In the genomic region with DNA sequence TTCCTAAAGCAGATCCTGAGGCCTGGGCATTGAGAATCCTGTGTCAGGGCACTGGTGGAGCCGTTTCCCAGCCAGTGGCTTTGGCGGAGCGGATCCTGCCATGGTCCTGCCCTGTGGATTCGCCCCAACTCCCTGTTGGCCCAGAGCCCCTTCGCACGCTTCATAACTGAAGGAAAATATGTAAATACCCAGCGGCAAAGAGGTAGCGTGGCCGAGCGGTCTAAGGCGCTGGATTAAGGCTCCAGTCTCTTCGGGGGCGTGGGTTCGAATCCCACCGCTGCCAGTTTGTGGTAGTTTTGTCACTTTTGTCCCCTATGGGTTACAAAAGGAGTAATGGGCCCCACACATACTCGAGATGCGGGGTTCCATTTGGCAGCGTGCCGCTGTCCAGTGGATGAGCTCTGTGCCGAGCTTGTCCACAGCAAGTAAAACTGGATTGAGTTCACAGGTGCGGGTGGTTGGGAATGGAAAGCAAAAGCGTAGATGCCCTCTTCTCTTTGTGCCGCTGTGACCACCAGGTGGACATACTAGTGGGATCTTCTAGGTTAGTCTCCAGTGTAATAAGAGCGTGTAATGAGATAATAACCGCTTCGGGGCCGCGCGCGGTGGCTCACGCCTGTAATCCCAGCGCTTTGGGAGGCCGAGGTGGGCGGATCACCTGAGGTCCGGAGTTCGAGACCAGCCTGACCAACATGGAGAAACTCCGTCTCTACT, we compare ENCODE assay signal across 8 cellular contexts. TPM values are rescaled to one million over a fixed set of nuclear protein-coding genes. Genes with fewer than 3 reads are reported as not detected.
A peak's percentile ranks its signal among the peaks of the same experiment; 100 is the strongest.
DNase-seq lines count a peak whose midpoint lies in the region; ATAC-seq, FAIRE-seq and TF ChIP-seq lines count a peak whose summit lies in the region.

No MANE protein-coding gene starts in this region.

- no peak for ATAC-seq in activated CD8-positive, alpha-beta memory T cell treated with anti-CD3 and anti-CD28 coated beads, Interleukin-2, amount 10 ng/mL, durations not matched to agents 7 days and 5 days
- no peak for ATAC-seq in omental fat pad (ENCODE audit: low FRiP score)

- H3K36me3 Mint-ChIP-seq in activated CD8-positive, alpha-beta memory T cell treated with anti-CD3 and anti-CD28 coated beads, Interleukin-2, amount 10 ng/mL, durations not matched to agents 7 days and 5 days = peaks cover 5% of the 10 kb centered on the region

- CTCF ChIA-PET in activated CD8-positive, alpha-beta memory T cell treated with anti-CD3 and anti-CD28 coated beads, Interleukin-2, amount 10 ng/mL, durations not matched to agents 7 days and 5 days (lab: Charles Lee) = interaction anchor here (1.0 to 9.4 kb wide), 12 partner anchors 12 to 74 kb away, joined by 3 to 129 read pairs (median 4); a partner anchor contains a TSS

- H3K4me3 Mint-ChIP-seq in activated CD8-positive, alpha-beta memory T cell treated with anti-CD3 and anti-CD28 coated beads, Interleukin-2, amount 10 ng/mL, durations not matched to agents 7 days and 5 days = peak overlapping the region; percentile 98

- H3K9me3 Mint-ChIP-seq in activated CD8-positive, alpha-beta memory T cell treated with anti-CD3 and anti-CD28 coated beads, Interleukin-2, amount 10 ng/mL, durations not matched to agents 7 days and 5 days (ENCODE audit: low read depth) = no peaks in the 10 kb centered on the region

- no peak for FAIRE-seq in HTR-8/SVneo (lab: Jason Lieb, UNC)

- no peaks in the 10 kb centered on the region for H3K27me3 Mint-ChIP-seq in activated CD8-positive, alpha-beta memory T cell treated with anti-CD3 and anti-CD28 coated beads, Interleukin-2, amount 10 ng/mL, durations not matched to agents 7 days and 5 days

- peak; percentile 80 for DNase-seq in activated effector memory CD4-positive, alpha-beta T cell treated with anti-CD3 and anti-CD28 coated beads, Interleukin-2, amount 50 U/mL, for 16 hours
- DNase-seq in activated effector memory CD4-positive, alpha-beta T cell treated with Interleukin-2 at 50 U/mL for 16 hours = no peak
- DNase-seq in activated CD8-positive, alpha-beta memory T cell treated with anti-CD3 and anti-CD28 coated beads, Interleukin-2, amount 10 ng/mL, durations not matched to agents 7 days and 5 days = peak; percentile 85
- DNase-seq in fibroblast of the conjunctiva (ENCODE audit: low read depth) (peak; percentile 73), omental fat pad (ENCODE audit: low spot score) (peak; percentile 38), NCI-H128 (lab: John Stamatoyannopoulos, UW; ENCODE audit: unreplicated experiment) (no peak), NCI-H187 (lab: John Stamatoyannopoulos, UW) (no peak), HTR-8/SVneo (ENCODE audit: insufficient read length, low spot score) (no peak)

- H3K4me1 Mint-ChIP-seq in activated CD8-positive, alpha-beta memory T cell treated with anti-CD3 and anti-CD28 coated beads, Interleukin-2, amount 10 ng/mL, durations not matched to agents 7 days and 5 days = peaks cover 38% of the 10 kb centered on the region

- no peak for TF ChIP-seq CTCF in omental fat pad (IDR thresholded peaks at IDR 0.05)

- peak overlapping the region; percentile 97 for H3K27ac Mint-ChIP-seq in activated CD8-positive, alpha-beta memory T cell treated with anti-CD3 and anti-CD28 coated beads, Interleukin-2, amount 10 ng/mL, durations not matched to agents 7 days and 5 days

RNA-seq across cellular contexts. Expression of a gene that starts 17.3 kb away (rescaled TPM):
- total RNA-seq in activated CD8-positive, alpha-beta memory T cell treated with anti-CD3 and anti-CD28 coated beads, Interleukin-2, amount 10 ng/mL, durations not matched to agents 7 days and 5 days = 1 to 10 TPM; 1.6 to 1.7 TPM
- 1 to 10 TPM in 2 of 4 donors, under 1 TPM in 2; 0.79 to 2.9 (median 1.1) TPM for total RNA-seq in omental fat pad

RNA-seq across cellular contexts. Expression of a gene that starts 35.4 kb away (rescaled TPM):
- total RNA-seq in activated CD8-positive, alpha-beta memory T cell treated with anti-CD3 and anti-CD28 coated beads, Interleukin-2, amount 10 ng/mL, durations not matched to agents 7 days and 5 days = 10 to 100 TPM; 40.7 to 44.9 TPM
- total RNA-seq in omental fat pad = 10 to 100 TPM in 3 of 4 donors, 1 to 10 TPM in 1; 9.8 to 16.4 (median 12.6) TPM

RNA-seq across cellular contexts. Expression of a gene that starts 40.3 kb away (rescaled TPM):
- not detected for total RNA-seq in activated CD8-positive, alpha-beta memory T cell treated with anti-CD3 and anti-CD28 coated beads, Interleukin-2, amount 10 ng/mL, durations not matched to agents 7 days and 5 days
- total RNA-seq in omental fat pad = not detected

RNA-seq across cellular contexts. Expression of a gene that starts 56.0 kb away (rescaled TPM):
- total RNA-seq in activated CD8-positive, alpha-beta memory T cell treated with anti-CD3 and anti-CD28 coated beads, Interleukin-2, amount 10 ng/mL, durations not matched to agents 7 days and 5 days = 1,000 to 10,000 TPM; 1,565 to 1,861 TPM
- total RNA-seq in omental fat pad = 1,000 to 10,000 TPM; 1,928 to 2,385 (median 2,165) TPM

RNA-seq across cellular contexts. Expression of a gene that starts 56.7 kb away (rescaled TPM):
- total RNA-seq in activated CD8-positive, alpha-beta memory T cell treated with anti-CD3 and anti-CD28 coated beads, Interleukin-2, amount 10 ng/mL, durations not matched to agents 7 days and 5 days = not detected
- total RNA-seq in omental fat pad = not detected

Comparison
In these comparisons a context has a peak if more than half of its experiments do, and no peak if none do; other contexts are left out.
1. DNase-seq: peak in activated effector memory CD4-positive, alpha-beta T cell treated with anti-CD3 and anti-CD28 coated beads, Interleukin-2, amount 50 U/mL, for 16 hours (single experiment), activated CD8-positive, alpha-beta memory T cell treated with anti-CD3 and anti-CD28 coated beads, Interleukin-2, amount 10 ng/mL, durations not matched to agents 7 days and 5 days (single experiment), fibroblast of the conjunctiva (single experiment) and omental fat pad (single experiment); none in activated effector memory CD4-positive, alpha-beta T cell treated with Interleukin-2 at 50 U/mL for 16 hours (single experiment), NCI-H128 (single experiment), NCI-H187 (0 of 2) and HTR-8/SVneo (single experiment).